ENCODE assay signal across 17 cellular contexts in genomic region chr2:223641062-223641461, GRCh38. TPM values are rescaled to one million over a fixed set of nuclear protein-coding genes. Genes with fewer than 3 reads are reported as not detected.
DNase-seq lines count a peak whose midpoint lies in the region; ATAC-seq and TF ChIP-seq lines count a peak whose summit lies in the region.
"Had no signal": no experiment of that assay in that cellular context is flagged by ENCODE, and none has a peak within 500 bp of the region (broad histone marks: within the 10 kb centered on the region; RNA-seq: fewer than 3 reads in every experiment).

No MANE protein-coding gene starts in this region.

- H4K20me1 ChIP-seq in mammary epithelial cell (ENCODE audit: insufficient read depth, low read length) (no peaks in the 10 kb centered on the region), GM23248 (ENCODE audit: insufficient read depth) (no peaks in the 10 kb centered on the region)

- H3K27me3 ChIP-seq in mammary epithelial cell (ENCODE audit: insufficient read depth, low read length) (no peaks in the 10 kb centered on the region), GM23248 (replicated peaks; ENCODE audit: insufficient read depth) (no peaks in the 10 kb centered on the region), psoas muscle (ENCODE audit: insufficient read depth in 3 of 3, low read length in 2 of 3) (no peaks in the 10 kb centered on the region)
- H3K27me3 ChIP-seq: tibial artery had no signal

- ATAC-seq in psoas muscle = no peak
- ATAC-seq: GM12878, HCT116 had no signal

- CTCF ChIA-PET in mammary epithelial cell (lab: Charles Lee; ENCODE audit: low non-redundant PET) (no interaction called here), RWPE1 (lab: Yijun Ruan, JAX) (interaction anchor here (0.7 kb wide), 1 partner anchor 506 kb away, joined by 3 read pairs; no protein-coding TSS in a partner anchor)

- H3K4me3 ChIP-seq in mammary epithelial cell (replicated peaks in 1 of 3; ENCODE audit: insufficient read depth in 1 of 3, low read depth in 2 of 3, low read length in 3 of 3) (no peak overlapping the region), fibroblast of villous mesenchyme (ENCODE audit: low read depth, low read length) (no peak overlapping the region), GM23248 (no peak overlapping the region), psoas muscle (no peak overlapping the region)
- H3K4me3 ChIP-seq: GM12878, tibial artery had no signal

- H2AFZ ChIP-seq in mammary epithelial cell (ENCODE audit: low read depth, low read length) (no peak overlapping the region), GM23248 (no peak overlapping the region)

- DNase-seq in T47D (ENCODE audit: low read depth in 1 of 2, low spot score in 1 of 2) (peak; percentile 9 to 77), mammary epithelial cell (no peak), RWPE1 (ENCODE audit: low spot score) (peak; percentile 37), fibroblast of villous mesenchyme (ENCODE audit: low read depth) (peak; percentile 97), GM23248 (no peak), psoas muscle (no peak), nucleus accumbens (lab: John Stamatoyannopoulos, UW) (no peak), mucosa of gallbladder (ENCODE audit: low spot score) (no peak)
- DNase-seq: activated CD4-positive, alpha-beta memory T cell treated with anti-CD3 and anti-CD28 coated beads, Interleukin-2, amount 10 ng/mL, durations not matched to agents 7 days and 5 days; activated T-cell treated with anti-CD3 and anti-CD28 coated beads, Interleukin-2, amount 50 U/mL, for 48 hours; immature natural killer cell; NCI-H1417; stimulated activated CD4-positive, alpha-beta T cell treated with anti-CD3 and anti-CD28 coated beads, Interleukin-4, amount 100 ng/mL, for 24 hours; tibial artery had no signal

- TF ChIP-seq CTCF in mammary epithelial cell (conservative IDR thresholded peaks at IDR 0.05 in 1 of 2, IDR thresholded peaks at IDR 0.05 in 1 of 2; ENCODE audit: extremely low read depth in 1 of 2, insufficient read depth in 1 of 2, low read depth in 1 of 2, low read length in 2 of 2) = no peak
- no peak for TF ChIP-seq CTCF in RWPE1 (conservative IDR thresholded peaks at IDR 0.05; ENCODE audit: low read depth)
- TF ChIP-seq CTCF in fibroblast of villous mesenchyme (IDR thresholded peaks at IDR 0.05; ENCODE audit: insufficient read depth, low read depth, low read length) = no peak
- TF ChIP-seq CTCF in psoas muscle (IDR thresholded peaks at IDR 0.05) = no peak

- in situ Hi-C loops in T47D (cut with HindIII; ENCODE audit: low pct_unique_long_range_greater_than_20kb, low sequenced_read_pairs) = no loop called here
- in situ Hi-C loops in mammary epithelial cell (cut with MboI; ENCODE audit: low sequenced_read_pairs in 2 of 2) = no loop called here
- in situ Hi-C loops in GM23248 (cut with MboI) = no loop called here

- H3K9me3 ChIP-seq in mammary epithelial cell (replicated peaks; ENCODE audit: insufficient read depth, low read length) (no peaks in the 10 kb centered on the region), GM23248 (ENCODE audit: low read depth) (no peaks in the 10 kb centered on the region), psoas muscle (no peaks in the 10 kb centered on the region)

- no peaks in the 10 kb centered on the region for H3F3A ChIP-seq in GM23248 (ENCODE audit: insufficient read depth)

- H3K79me2 ChIP-seq in mammary epithelial cell (ENCODE audit: insufficient read depth, low read length) (no peaks in the 10 kb centered on the region), GM23248 (ENCODE audit: insufficient read depth) (no peaks in the 10 kb centered on the region)

- H3K36me3 ChIP-seq in mammary epithelial cell (ENCODE audit: insufficient read depth, low read length) (no peaks in the 10 kb centered on the region), GM23248 (ENCODE audit: low read depth) (no peaks in the 10 kb centered on the region), psoas muscle (ENCODE audit: insufficient read depth in 1 of 2, low read depth in 1 of 2) (no peaks in the 10 kb centered on the region)
- H3K36me3 ChIP-seq: tibial artery had no signal

- intact Hi-C loops in mammary epithelial cell (cut with micrococcal nuclease) = no loop called here
- intact Hi-C loops in psoas muscle (cut with DNase I) = no loop called here

- H3K9ac ChIP-seq in mammary epithelial cell (ENCODE audit: insufficient read depth, low read length) (no peak overlapping the region), GM23248 (no peak overlapping the region)
- H3K9ac ChIP-seq: KMS-11 had no signal

- H3K4me1 ChIP-seq in mammary epithelial cell (ENCODE audit: insufficient read depth, low read length) (no peaks in the 10 kb centered on the region), GM23248 (ENCODE audit: insufficient read depth) (no peaks in the 10 kb centered on the region), psoas muscle (no peaks in the 10 kb centered on the region)

- no TSS peak for BruUV-seq in mammary epithelial cell (replicated peaks; lab: Mats Ljungman, UMichigan)

- WGBS in mammary epithelial cell (ENCODE audit: low coverage, missing lambda C conversion rate) = 49% methylated on average over 5 of the region's 5 CpGs
- WGBS in GM23248 (ENCODE audit: low coverage in 1 of 2, low lambda C conversion rate in 2 of 2, missing lambda C conversion rate in 2 of 2), 2 experiments = 19 to 23% methylated on average over 5 of the region's 5 CpGs
- 38 to 45% (median 43%) methylated on average over 5 of the region's 5 CpGs for WGBS in psoas muscle, 3 donors

- H3K27ac ChIP-seq in mammary epithelial cell (ENCODE audit: insufficient read depth, low read depth, low read length) (no peak overlapping the region), RWPE1 (peak overlapping the region; percentile 45), GM23248 (no peak overlapping the region), psoas muscle (no peak overlapping the region)
- H3K27ac ChIP-seq: KMS-11, tibial artery had no signal

- no peaks in the 10 kb centered on the region for H3K9me2 ChIP-seq in GM23248 (ENCODE audit: insufficient read depth)

- POLR2A ChIA-PET in RWPE1 (lab: Yijun Ruan, JAX; ENCODE audit: low non-redundant PET) = no interaction called here

- H3K4me2 ChIP-seq in mammary epithelial cell (ENCODE audit: insufficient read depth, low read depth, low read length) (no peak overlapping the region), GM23248 (ENCODE audit: unreplicated experiment) (no peak overlapping the region)
- H3K4me2 ChIP-seq: KMS-11 had no signal

- dilution Hi-C loops in mammary epithelial cell (cut with HindIII; ENCODE audit: low sequenced_read_pairs) = no loop called here

RNA-seq across cellular contexts. Expression of gene SCG2, which starts 38.9 kb away (rescaled TPM):
- total RNA-seq in mammary epithelial cell = not detected
- polyA plus RNA-seq in mammary epithelial cell = 0.16 TPM
- not detected for polyA minus RNA-seq in mammary epithelial cell
- total RNA-seq in fibroblast of villous mesenchyme = 0.86 and 0.97 TPM in 2 replicates
- under 0.01 and 0.25 TPM in 2 replicates for total RNA-seq in GM23248 (2014; rRNA removed; shearing (Covaris generic))
- 0.37 and 0.60 TPM in 2 replicates for polyA plus RNA-seq in GM23248 (2016; fragmentation: Nextera tagmentation; extraction: Ambion mirVana)
- total RNA-seq in psoas muscle = under 1 TPM in 1 of 4 donors, not detected in 3; 0.08 TPM
- polyA plus RNA-seq in psoas muscle = under 1 TPM in 2 of 3 donors, not detected in 1; 0.05 to 0.12 TPM
- 1.1 TPM for total RNA-seq in mucosa of gallbladder
- total RNA-seq: GM12878 had no signal
- polyA plus RNA-seq: immature natural killer cell had no signal

Comparison
In these comparisons a context has a peak if more than half of its experiments do, and no peak if none do; other contexts are left out.
1. DNase-seq: peak in T47D (2 of 2), RWPE1 (single experiment) and fibroblast of villous mesenchyme (single experiment); none in mammary epithelial cell (single experiment), GM23248 (single experiment), psoas muscle (0 of 2), nucleus accumbens (0 of 56) and mucosa of gallbladder (single experiment).